Comparison of ENCODE assay signal across 21 cellular contexts in genomic region chr13:49749852-49750251, GRCh38.
"Had no signal": no experiment of that assay in that cellular context is flagged by ENCODE, and none has a peak within 500 bp of the region (broad histone marks: within the 10 kb centered on the region; RNA-seq: fewer than 3 reads in every experiment).

No MANE protein-coding gene starts in this region.

- H3K27ac Mint-ChIP-seq: activated naive CD4-positive, alpha-beta T cell treated with anti-CD3 and anti-CD28 coated beads, Interleukin-2, amount 50 U/mL, for 72 hours; endodermal cell; mesothelial cell of epicardium; naive thymus-derived CD8-positive, alpha-beta T cell had no signal

- DNase-seq: activated gamma-delta T cell treated with Interleukin-2 at 50 U/mL for 16 hours; activated T-cell treated with anti-CD3 and anti-CD28 coated beads, Interleukin-2, amount 50 U/mL, for 1 hour; adrenal gland; cerebellar nuclear complex; cortex of kidney; endodermal cell; heart right ventricle; naive thymus-derived CD8-positive, alpha-beta T cell; stimulated activated CD4-positive, alpha-beta T cell treated with anti-CD3 and anti-CD28 coated beads, Interleukin-2, amount 100 ng/mL, for 48 hours; stimulated activated naive CD4-positive, alpha-beta T cell; testis; uterus had no signal

- H3K9me3 ChIP-seq: ascending aorta, heart right ventricle, testis, uterus had no signal

- H3K4me3 ChIP-seq: adrenal gland, ascending aorta, heart right ventricle, lung, smooth muscle cell, testis, uterus had no signal

- H3K36me3 ChIP-seq: adrenal gland, uterus had no signal

- H3K27me3 ChIP-seq: adrenal gland, ascending aorta, heart right ventricle, testis, uterus had no signal

- H3K27ac ChIP-seq: adrenal gland, ascending aorta, epithelial cell of prostate, heart right ventricle, testis, uterus had no signal

- H3K4me1 ChIP-seq: ascending aorta, testis, uterus had no signal

- H3K27me3 Mint-ChIP-seq: naive thymus-derived CD8-positive, alpha-beta T cell had no signal

- H3K9me3 Mint-ChIP-seq: activated naive CD4-positive, alpha-beta T cell treated with anti-CD3 and anti-CD28 coated beads, Interleukin-2, amount 50 U/mL, for 72 hours; endodermal cell; mesothelial cell of epicardium; naive thymus-derived CD8-positive, alpha-beta T cell had no signal

- H3K36me3 Mint-ChIP-seq: activated naive CD4-positive, alpha-beta T cell treated with anti-CD3 and anti-CD28 coated beads, Interleukin-2, amount 50 U/mL, for 72 hours had no signal

- H3K4me3 Mint-ChIP-seq: endodermal cell; mesothelial cell of epicardium; naive thymus-derived CD8-positive, alpha-beta T cell had no signal

- H3K4me1 Mint-ChIP-seq: mesothelial cell of epicardium had no signal

- FAIRE-seq: TTC549 had no signal

- ATAC-seq: activated naive CD4-positive, alpha-beta T cell treated with anti-CD3 and anti-CD28 coated beads, Interleukin-2, amount 50 U/mL, for 72 hours; heart right ventricle; left lobe of liver; naive thymus-derived CD8-positive, alpha-beta T cell; sciatic nerve had no signal
